In the genomic region with DNA sequence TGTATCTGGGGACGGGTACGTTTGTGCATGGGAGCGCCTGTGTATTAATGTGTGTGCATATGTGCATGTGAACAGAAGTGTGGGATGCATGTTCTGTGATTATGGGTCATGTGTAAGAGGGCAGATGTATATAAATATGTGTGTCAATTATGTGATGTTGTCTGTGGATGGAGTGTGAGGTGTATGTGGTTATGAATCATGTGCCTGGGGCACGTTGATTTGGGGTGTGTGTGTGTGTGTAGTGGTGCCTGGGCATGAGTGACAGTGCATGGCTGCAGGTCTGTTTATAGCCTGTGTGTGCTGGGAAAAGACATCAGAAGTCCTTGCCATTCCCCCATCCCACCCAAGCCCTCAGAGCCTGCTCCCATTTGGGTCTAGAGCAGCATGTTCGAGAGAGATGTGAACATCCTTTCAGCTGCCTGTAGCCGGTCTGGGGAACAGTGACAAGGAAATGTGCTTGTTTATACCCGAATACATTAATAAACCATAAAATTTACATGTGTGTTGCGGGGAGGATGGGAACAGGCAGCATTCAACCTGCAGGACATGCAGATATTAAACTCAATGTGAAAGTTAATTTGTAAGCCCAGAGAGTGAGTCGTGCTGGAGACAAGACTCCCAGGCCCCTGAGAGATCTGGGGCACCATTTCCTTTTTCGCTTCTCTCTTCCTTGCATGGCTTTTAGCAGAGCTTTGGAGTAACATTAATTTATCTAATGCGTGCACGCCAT, we compare ENCODE assay signal across 25 cellular contexts.
DNase-seq lines count a peak whose midpoint lies in the region; TF ChIP-seq lines count a peak whose summit lies in the region.
"Had no signal": no experiment of that assay in that cellular context is flagged by ENCODE, and none has a peak within 500 bp of the region (broad histone marks: within the 10 kb centered on the region; RNA-seq: fewer than 3 reads in every experiment).

No MANE protein-coding gene starts in this region.

- CTCF ChIA-PET in mammary epithelial cell (lab: Charles Lee; ENCODE audit: low non-redundant PET) (no interaction called here), MCF 10A (lab: Yijun Ruan, JAX) (interaction anchor here (0.6 kb wide), 1 partner anchor 957 kb away, joined by 4 read pairs; no protein-coding TSS in a partner anchor)

- no peak overlapping the region for H3K27ac Mint-ChIP-seq in MCF 10A (ENCODE audit: low read depth, unreplicated experiment)
- H3K27ac Mint-ChIP-seq: activated B cell treated with CpG ODN at 0.5 μM for 24 hours; activated CD4-positive, alpha-beta memory T cell treated with anti-CD3 and anti-CD28 coated beads for 36 hours; type B pancreatic cell had no signal

- H3K4me1 ChIP-seq in mammary epithelial cell (ENCODE audit: insufficient read depth, low read length), result peaks cover 19% of the 10 kb centered on the region
- H3K4me1 ChIP-seq in osteoblast (ENCODE audit: insufficient read depth, low read length), result peaks cover 16% of the 10 kb centered on the region
- H3K4me1 ChIP-seq in adrenal gland (replicated peaks in 1 of 2), result no peaks in the 10 kb centered on the region
- H3K4me1 ChIP-seq: BE2C, Peyer's patch had no signal

- H2AFZ ChIP-seq in mammary epithelial cell (ENCODE audit: low read depth, low read length) (no peak overlapping the region), osteoblast (ENCODE audit: low read length) (no peak overlapping the region)

- H3K4me3 Mint-ChIP-seq in MCF 10A (ENCODE audit: unreplicated experiment), result no peak overlapping the region
- H3K4me3 Mint-ChIP-seq: activated B cell treated with CpG ODN at 0.5 μM for 24 hours; activated CD4-positive, alpha-beta memory T cell treated with anti-CD3 and anti-CD28 coated beads for 36 hours; type B pancreatic cell had no signal

- dilution Hi-C loops in mammary epithelial cell (cut with HindIII; ENCODE audit: low sequenced_read_pairs), result no loop called here

- no peaks in the 10 kb centered on the region for H3K9me3 Mint-ChIP-seq in MCF 10A (ENCODE audit: unreplicated experiment)
- H3K9me3 Mint-ChIP-seq: activated B cell treated with CpG ODN at 0.5 μM for 24 hours; activated CD4-positive, alpha-beta memory T cell treated with anti-CD3 and anti-CD28 coated beads for 36 hours; type B pancreatic cell had no signal

- H3K4me2 ChIP-seq in mammary epithelial cell (ENCODE audit: insufficient read depth, low read depth, low read length), result no peak overlapping the region
- no peak overlapping the region for H3K4me2 ChIP-seq in osteoblast (ENCODE audit: insufficient read depth, low read length)

- POLR2A ChIA-PET in MCF 10A (lab: Yijun Ruan, JAX), result no interaction called here

- H3K9me3 ChIP-seq in mammary epithelial cell (replicated peaks; ENCODE audit: insufficient read depth, low read length) (no peaks in the 10 kb centered on the region), osteoblast (ENCODE audit: low read depth, low read length) (no peaks in the 10 kb centered on the region), adrenal gland (replicated peaks in 1 of 3) (no peaks in the 10 kb centered on the region)
- H3K9me3 ChIP-seq: BE2C, Peyer's patch had no signal

- no TSS peak for BruUV-seq in mammary epithelial cell (replicated peaks; lab: Mats Ljungman, UMichigan)
- no TSS peak for BruUV-seq in MCF 10A (replicated peaks; lab: Mats Ljungman, UMichigan)

- no peak overlapping the region for H3K4me3 ChIP-seq in mammary epithelial cell (replicated peaks in 1 of 3; ENCODE audit: insufficient read depth in 1 of 3, low read depth in 2 of 3, low read length in 3 of 3)
- no peak overlapping the region for H3K4me3 ChIP-seq in epithelial cell of esophagus (ENCODE audit: low read length)
- no peak overlapping the region for H3K4me3 ChIP-seq in osteoblast (ENCODE audit: insufficient read depth, low read length)
- no peak overlapping the region for H3K4me3 ChIP-seq in adrenal gland
- H3K4me3 ChIP-seq: Peyer's patch, SK-N-MC had no signal

- DNase-seq in mammary epithelial cell (peak; percentile 69), MCF 10A (ENCODE audit: unreplicated experiment) (no peak), HPDE6-E6E7 (ENCODE audit: extremely low spot score) (peak; percentile 26), epithelial cell of esophagus (ENCODE audit: low read depth) (peak; percentile 91), Kasumi-1 (lab: John Stamatoyannopoulos, UW) (no peak), osteoblast (ENCODE audit: insufficient read length, low spot score, missing footprints) (no peak), adrenal gland (no peak), DMS114 treated with DMSO at 0.1 percent for 48 hours (lab: John Stamatoyannopoulos, UW; ENCODE audit: unreplicated experiment) (no peak)
- DNase-seq: 8988T; activated B cell treated with CpG ODN at 0.5 μM for 24 hours; activated CD4-positive, alpha-beta memory T cell treated with anti-CD3 and anti-CD28 coated beads for 36 hours; activated naive CD4-positive, alpha-beta T cell; activated T-cell treated with anti-CD3 and anti-CD28 coated beads for 4 hours; amygdala; BE2C; Calu3; HCEC 1CT; KG1; kidney; NCI-H1092 treated with DMSO at 0.1 percent for 48 hours; NCI-H69; Peyer's patch; stimulated activated naive CD8-positive, alpha-beta T cell treated with anti-CD3 and anti-CD28 coated beads, Interleukin-15, Interleukin-2, amounts not matched to agents 100 U/mL and 50 U/mL, for 24 hours had no signal

- no peak overlapping the region for H3K9ac ChIP-seq in mammary epithelial cell (ENCODE audit: insufficient read depth, low read length)

- no peaks in the 10 kb centered on the region for H4K20me1 ChIP-seq in mammary epithelial cell (ENCODE audit: insufficient read depth, low read length)
- no peaks in the 10 kb centered on the region for H4K20me1 ChIP-seq in osteoblast (ENCODE audit: insufficient read depth, low read length)

- TF ChIP-seq POLR2A in adrenal gland (IDR thresholded peaks at IDR 0.05), result no peak

- peaks cover 28% of the 10 kb centered on the region for H3K27me3 Mint-ChIP-seq in MCF 10A (ENCODE audit: insufficient read depth, unreplicated experiment)
- H3K27me3 Mint-ChIP-seq: activated B cell treated with CpG ODN at 0.5 μM for 24 hours had no signal

- H3K27me3 ChIP-seq in mammary epithelial cell (ENCODE audit: insufficient read depth, low read length) (no peaks in the 10 kb centered on the region), osteoblast (ENCODE audit: insufficient read depth, low read length) (no peaks in the 10 kb centered on the region), adrenal gland (no peaks in the 10 kb centered on the region)
- H3K27me3 ChIP-seq: BE2C, Peyer's patch had no signal

- H3K79me2 ChIP-seq in mammary epithelial cell (ENCODE audit: insufficient read depth, low read length), result no peaks in the 10 kb centered on the region
- no peaks in the 10 kb centered on the region for H3K79me2 ChIP-seq in osteoblast (ENCODE audit: insufficient read depth, low read length)

- H3K4me1 Mint-ChIP-seq in MCF 10A (ENCODE audit: insufficient read depth, unreplicated experiment), result peaks cover 7% of the 10 kb centered on the region
- H3K4me1 Mint-ChIP-seq: activated B cell treated with CpG ODN at 0.5 μM for 24 hours had no signal

- TF ChIP-seq CTCF in mammary epithelial cell (conservative IDR thresholded peaks at IDR 0.05 in 1 of 2, IDR thresholded peaks at IDR 0.05 in 1 of 2; ENCODE audit: extremely low read depth in 1 of 2, insufficient read depth in 1 of 2, low read depth in 1 of 2, low read length in 2 of 2), result no peak
- no peak for TF ChIP-seq CTCF in MCF 10A (IDR thresholded peaks at IDR 0.05; ENCODE audit: unreplicated experiment)
- no peak for TF ChIP-seq CTCF in epithelial cell of esophagus (IDR thresholded peaks at IDR 0.05; ENCODE audit: insufficient read depth, low read depth, low read length, missing control alignments)
- no peak for TF ChIP-seq CTCF in osteoblast (IDR thresholded peaks at IDR 0.05; ENCODE audit: extremely low read depth, low read depth, low read length)
- no peak for TF ChIP-seq CTCF in adrenal gland (IDR thresholded peaks at IDR 0.05)

- H3K27ac ChIP-seq in mammary epithelial cell (ENCODE audit: insufficient read depth, low read depth, low read length) (no peak overlapping the region), osteoblast (ENCODE audit: low read depth, low read length) (no peak overlapping the region), adrenal gland (no peak overlapping the region)
- H3K27ac ChIP-seq: Peyer's patch, SK-N-MC had no signal

- intact Hi-C loops in mammary epithelial cell (cut with micrococcal nuclease), result no loop called here
- intact Hi-C loops in MCF 10A (cut with micrococcal nuclease), result no loop called here
- intact Hi-C loops in adrenal gland (cut with DNase I), result no loop called here

- in situ Hi-C loops in mammary epithelial cell (cut with MboI; ENCODE audit: low sequenced_read_pairs in 2 of 2), result no loop called here

- 87% methylated on average over 12 of the region's 12 CpGs for WGBS in mammary epithelial cell (ENCODE audit: low coverage, missing lambda C conversion rate)
- WGBS in adrenal gland, 4 donors, result 75 to 78% (median 76%) methylated on average over 12 of the region's 12 CpGs

- no peaks in the 10 kb centered on the region for H3K36me3 Mint-ChIP-seq in MCF 10A (ENCODE audit: insufficient read depth, unreplicated experiment)
- H3K36me3 Mint-ChIP-seq: activated CD4-positive, alpha-beta memory T cell treated with anti-CD3 and anti-CD28 coated beads for 36 hours; type B pancreatic cell had no signal

- H3K36me3 ChIP-seq in mammary epithelial cell (ENCODE audit: insufficient read depth, low read length), result no peaks in the 10 kb centered on the region
- no peaks in the 10 kb centered on the region for H3K36me3 ChIP-seq in osteoblast (ENCODE audit: insufficient read depth, low read length)
- no peaks in the 10 kb centered on the region for H3K36me3 ChIP-seq in adrenal gland (replicated peaks in 1 of 2)
- H3K36me3 ChIP-seq: BE2C, Peyer's patch had no signal

Comparison
In these comparisons a context has a peak if more than half of its experiments do, and no peak if none do; other contexts are left out.
1. DNase-seq: peak in mammary epithelial cell (single experiment), HPDE6-E6E7 (single experiment) and epithelial cell of esophagus (single experiment); none in MCF 10A (single experiment), Kasumi-1 (0 of 2), osteoblast (single experiment), adrenal gland (0 of 7) and DMS114 treated with DMSO at 0.1 percent for 48 hours (single experiment).